16 cellular contexts compared by ENCODE assay signal in the genomic region with DNA sequence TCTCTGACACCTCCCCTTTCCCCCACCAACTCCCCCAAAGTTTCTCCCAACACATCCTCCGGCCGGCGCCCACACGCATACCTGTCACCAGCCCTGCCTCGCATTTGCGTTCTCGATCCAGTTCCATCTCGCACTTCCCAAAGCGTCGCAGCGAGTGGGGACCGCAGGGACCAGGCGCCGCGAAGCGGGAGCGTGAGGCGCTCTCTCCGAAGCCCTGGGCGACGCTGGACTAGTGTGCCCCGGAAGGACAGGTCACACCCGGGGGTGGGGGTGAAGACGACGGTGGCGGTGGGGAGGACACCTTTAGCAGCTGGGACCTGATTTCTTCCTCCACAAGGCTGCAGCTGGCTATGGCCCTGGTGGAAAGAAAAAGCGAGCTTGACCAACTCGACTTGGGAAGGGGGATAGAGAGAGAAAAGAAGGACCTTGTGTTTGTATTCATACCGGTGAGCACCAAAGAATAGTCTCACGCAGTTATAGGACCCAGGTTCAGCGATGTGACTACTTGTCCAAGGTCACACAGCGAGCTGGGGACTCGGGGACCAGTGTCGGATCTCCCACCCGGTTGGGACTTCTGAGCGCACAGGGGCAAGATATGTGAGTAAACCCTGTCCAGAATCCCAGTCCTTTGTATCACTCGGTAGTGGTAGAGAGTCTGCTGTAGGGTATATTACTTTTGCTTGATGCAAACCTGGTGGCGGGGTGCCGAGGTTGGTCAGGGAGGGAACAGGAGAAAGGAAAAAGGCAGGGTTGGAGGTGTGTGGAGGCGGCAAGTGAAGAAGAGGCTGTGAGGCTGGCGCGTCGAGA. TPM values are rescaled to one million over a fixed set of nuclear protein-coding genes. Genes with fewer than 3 reads are reported as not detected.
DNase-seq lines count a peak whose midpoint lies in the region; ATAC-seq and TF ChIP-seq lines count a peak whose summit lies in the region.
"Had no signal": no experiment of that assay in that cellular context is flagged by ENCODE, and none has a peak within 500 bp of the region (broad histone marks: within the 10 kb centered on the region; RNA-seq: fewer than 3 reads in every experiment).

No MANE protein-coding gene starts in this region.

- no peak for TF ChIP-seq RAD21 in SK-N-SH (IDR thresholded peaks at IDR 0.05; ENCODE audit: low read length)

- H3K4me3 ChIP-seq in SK-N-SH (ENCODE audit: low read depth in 2 of 2, low read length in 1 of 2): peak overlapping the region in 1 of 2 experiments; percentile 24; a peak in 1 of 4 replicates
- H3K4me3 ChIP-seq in iPS-18c (ENCODE audit: insufficient read depth, low read depth, low read length): peak overlapping the region; percentile 17
- no peak overlapping the region for H3K4me3 ChIP-seq in upper lobe of left lung

- no peaks in the 10 kb centered on the region for H3K36me3 ChIP-seq in SK-N-SH (replicated peaks in 1 of 2; ENCODE audit: control insufficient read depth in 1 of 2, insufficient read depth in 2 of 2, low read length in 1 of 2)
- H3K36me3 ChIP-seq in upper lobe of left lung: no peaks in the 10 kb centered on the region
- H3K36me3 ChIP-seq: BE2C had no signal

- TF ChIP-seq POLR2A in upper lobe of left lung (IDR thresholded peaks at IDR 0.05): no peak

- H2AFZ ChIP-seq in SK-N-SH (ENCODE audit: low read depth): no peak overlapping the region

- H3K27ac ChIP-seq in SK-N-SH (ENCODE audit: low read depth in 2 of 2, low read length in 1 of 2): no peak overlapping the region
- H3K27ac ChIP-seq in upper lobe of left lung: no peak overlapping the region
- H3K27ac ChIP-seq: parathyroid adenoma had no signal

- H3F3A ChIP-seq in SK-N-SH (replicated peaks; ENCODE audit: insufficient read depth): no peaks in the 10 kb centered on the region

- peaks cover 0 to 13% of the 10 kb centered on the region in 2 experiments; a peak in 1 of 4 replicates for H3K4me1 ChIP-seq in SK-N-SH (ENCODE audit: control insufficient read depth in 1 of 2, insufficient read depth in 2 of 2, low read depth in 1 of 2, low read length in 1 of 2)
- H3K4me1 ChIP-seq in upper lobe of left lung: peaks cover 6 to 27% (median 11%) of the 10 kb centered on the region in 4 donors
- H3K4me1 ChIP-seq: BE2C, parathyroid adenoma had no signal

- H3K9me2 ChIP-seq in SK-N-SH: no peaks in the 10 kb centered on the region

- H3K9me3 Mint-ChIP-seq in activated naive CD8-positive, alpha-beta T cell treated with anti-CD3 and anti-CD28 coated beads, Interleukin-2, amount 10 ng/mL, durations not matched to agents 7 days and 5 days: no peaks in the 10 kb centered on the region
- no peaks in the 10 kb centered on the region for H3K9me3 Mint-ChIP-seq in activated naive CD8-positive, alpha-beta T cell treated with anti-CD3 and anti-CD28 coated beads, Interleukin-2, amount 50 U/mL, for 24 hours

- 19% methylated on average over 29 of the region's 43 CpGs for WGBS in SK-N-SH (ENCODE audit: low lambda C conversion rate)
- 12 to 15% methylated on average over 35 to 38 of the region's 43 CpGs for WGBS in upper lobe of left lung, 2 donors

- ATAC-seq in activated naive CD8-positive, alpha-beta T cell treated with anti-CD3 and anti-CD28 coated beads, Interleukin-2, amount 10 ng/mL, durations not matched to agents 7 days and 5 days (ENCODE audit: low read depth): no peak
- ATAC-seq in activated naive CD8-positive, alpha-beta T cell treated with anti-CD3 and anti-CD28 coated beads, Interleukin-2, amount 50 U/mL, for 24 hours: no peak
- ATAC-seq in upper lobe of left lung (ENCODE audit: low FRiP score in 2 of 2): peak; percentile 20 to 49

- H3K36me3 Mint-ChIP-seq in activated naive CD8-positive, alpha-beta T cell treated with anti-CD3 and anti-CD28 coated beads, Interleukin-2, amount 10 ng/mL, durations not matched to agents 7 days and 5 days: no peaks in the 10 kb centered on the region
- no peaks in the 10 kb centered on the region for H3K36me3 Mint-ChIP-seq in activated naive CD8-positive, alpha-beta T cell treated with anti-CD3 and anti-CD28 coated beads, Interleukin-2, amount 50 U/mL, for 24 hours (ENCODE audit: low read depth)

- H3K27me3 ChIP-seq in SK-N-SH (ENCODE audit: insufficient read depth): peaks cover 26% of the 10 kb centered on the region
- H3K27me3 ChIP-seq in upper lobe of left lung: peaks cover 0 to 33% (median 12%) of the 10 kb centered on the region in 4 donors

- H3K4me3 Mint-ChIP-seq in activated naive CD8-positive, alpha-beta T cell treated with anti-CD3 and anti-CD28 coated beads, Interleukin-2, amount 10 ng/mL, durations not matched to agents 7 days and 5 days: peak overlapping the region; percentile 38
- H3K4me3 Mint-ChIP-seq in activated naive CD8-positive, alpha-beta T cell treated with anti-CD3 and anti-CD28 coated beads, Interleukin-2, amount 50 U/mL, for 24 hours: no peak overlapping the region

- H3K79me2 ChIP-seq in SK-N-SH (ENCODE audit: insufficient read depth): no peaks in the 10 kb centered on the region
- H3K79me2 ChIP-seq: parathyroid adenoma had no signal

- peak; percentile 33 for DNase-seq in activated naive CD8-positive, alpha-beta T cell treated with anti-CD3 and anti-CD28 coated beads, Interleukin-2, amount 10 ng/mL, durations not matched to agents 7 days and 5 days
- DNase-seq in activated naive CD8-positive, alpha-beta T cell treated with anti-CD3 and anti-CD28 coated beads, Interleukin-2, amount 50 U/mL, for 24 hours: no peak
- peak; percentile 60 for DNase-seq in SK-N-SH
- DNase-seq in upper lobe of left lung: peak in 1 of 2 donors; percentile 36
- DNase-seq in iPS-NIHi11 (ENCODE audit: low spot score): no peak
- no peak for DNase-seq in AG08395 (ENCODE audit: low spot score)
- DNase-seq in OCI-M2 (lab: John Stamatoyannopoulos, UW; ENCODE audit: unreplicated experiment): no peak
- DNase-seq: activated gamma-delta T cell treated with Interleukin-2 at 50 U/mL for 16 hours, NCI-H1694 treated with DMSO at 0.1 percent for 48 hours, NCI-H510A, substantia nigra had no signal

- peaks cover 31% of the 10 kb centered on the region for H3K4me1 Mint-ChIP-seq in activated naive CD8-positive, alpha-beta T cell treated with anti-CD3 and anti-CD28 coated beads, Interleukin-2, amount 10 ng/mL, durations not matched to agents 7 days and 5 days
- H3K4me1 Mint-ChIP-seq in activated naive CD8-positive, alpha-beta T cell treated with anti-CD3 and anti-CD28 coated beads, Interleukin-2, amount 50 U/mL, for 24 hours: peaks cover 23% of the 10 kb centered on the region

- H3K27me3 Mint-ChIP-seq in activated naive CD8-positive, alpha-beta T cell treated with anti-CD3 and anti-CD28 coated beads, Interleukin-2, amount 10 ng/mL, durations not matched to agents 7 days and 5 days: peaks cover 86% of the 10 kb centered on the region
- peaks cover 71% of the 10 kb centered on the region for H3K27me3 Mint-ChIP-seq in activated naive CD8-positive, alpha-beta T cell treated with anti-CD3 and anti-CD28 coated beads, Interleukin-2, amount 50 U/mL, for 24 hours

- POLR2A ChIA-PET in activated naive CD8-positive, alpha-beta T cell treated with anti-CD3 and anti-CD28 coated beads, Interleukin-2, amount 10 ng/mL, durations not matched to agents 7 days and 5 days (lab: Charles Lee): no interaction called here
- POLR2A ChIA-PET in SK-N-SH (lab: Yijun Ruan, JAX): no interaction called here

- H3K9ac ChIP-seq in SK-N-SH: no peak overlapping the region
- H3K9ac ChIP-seq: parathyroid adenoma had no signal

- TF ChIP-seq CTCF in SK-N-SH (IDR thresholded peaks at IDR 0.05) (no peak), upper lobe of left lung (IDR thresholded peaks at IDR 0.05) (no peak)

- peak overlapping the region; percentile 48 for H3K4me2 ChIP-seq in SK-N-SH

- TF ChIP-seq EP300 in SK-N-SH (IDR thresholded peaks at IDR 0.05; ENCODE audit: borderline replicate concordance in 1 of 2, low read depth in 1 of 2, low read length in 1 of 2): no peak
- TF ChIP-seq EP300 in upper lobe of left lung (IDR thresholded peaks at IDR 0.05): no peak

- CTCF ChIA-PET in SK-N-SH (lab: Yijun Ruan, JAX): interaction anchor here (0.6 to 2.1 kb wide), 5 partner anchors 11 to 108 kb away, joined by 3 to 13 read pairs (median 3); no protein-coding TSS in a partner anchor

- H3K27ac Mint-ChIP-seq in activated naive CD8-positive, alpha-beta T cell treated with anti-CD3 and anti-CD28 coated beads, Interleukin-2, amount 10 ng/mL, durations not matched to agents 7 days and 5 days: no peak overlapping the region
- H3K27ac Mint-ChIP-seq in activated naive CD8-positive, alpha-beta T cell treated with anti-CD3 and anti-CD28 coated beads, Interleukin-2, amount 50 U/mL, for 24 hours: no peak overlapping the region

- H4K20me1 ChIP-seq in SK-N-SH (ENCODE audit: insufficient read depth): no peaks in the 10 kb centered on the region

- H3K9me3 ChIP-seq in SK-N-SH: no peaks in the 10 kb centered on the region
- no peaks in the 10 kb centered on the region for H3K9me3 ChIP-seq in iPS-18c (ENCODE audit: control insufficient read depth, insufficient read depth, low read length)
- H3K9me3 ChIP-seq in upper lobe of left lung: no peaks in the 10 kb centered on the region
- H3K9me3 ChIP-seq: BE2C had no signal

TF ChIP-seq in SK-N-SH, 30 proteins besides CTCF, POLR2A, EP300 and RAD21 (continues in another document):
- TF ChIP-seq USF2 (IDR thresholded peaks at IDR 0.05; ENCODE audit: borderline replicate concordance, low read depth, low read length) (no peak), MEF2A (IDR thresholded peaks at IDR 0.05; ENCODE audit: borderline replicate concordance, low read depth) (no peak), GATA2 (CRISPR knock-in tag; IDR thresholded peaks at IDR 0.05) (no peak), SIN3A (IDR thresholded peaks at IDR 0.05; ENCODE audit: borderline replicate concordance, low read depth, low read length) (no peak), TEAD4 (IDR thresholded peaks at IDR 0.05; ENCODE audit: borderline replicate concordance, insufficient read depth) (no peak), ELF1 (IDR thresholded peaks at IDR 0.05) (no peak), POLR2AphosphoS5 (IDR thresholded peaks at IDR 0.05; ENCODE audit: low read depth, low read length) (no peak), TAF1 (IDR thresholded peaks at IDR 0.05; ENCODE audit: borderline replicate concordance, low read depth, low read length) (no peak)

RNA-seq across cellular contexts. Expression of gene GHSR, which starts 0.6 kb away (rescaled TPM):
- not detected for total RNA-seq in activated naive CD8-positive, alpha-beta T cell treated with anti-CD3 and anti-CD28 coated beads, Interleukin-2, amount 10 ng/mL, durations not matched to agents 7 days and 5 days
- not detected in 2 replicates for polyA plus RNA-seq in SK-N-SH (2012; rRNA removed)
- polyA plus RNA-seq in SK-N-SH (2012; cell fraction: cytosol; rRNA removed): not detected in 2 replicates
- not detected in 2 replicates for polyA plus RNA-seq in SK-N-SH (2012; cell fraction: nucleus; rRNA removed)
- total RNA-seq in upper lobe of left lung: not detected
- total RNA-seq: RPMI7951; T-helper 2 cell treated with Interferon-gamma antibody and Interleukin-4, amounts not matched to agents 100 ng/mL and 5 ng/mL, for 36 hours had no signal

Comparison
In these comparisons a context has a peak if more than half of its experiments do, and no peak if none do; other contexts are left out.
1. DNase-seq: peak in activated naive CD8-positive, alpha-beta T cell treated with anti-CD3 and anti-CD28 coated beads, Interleukin-2, amount 10 ng/mL, durations not matched to agents 7 days and 5 days (single experiment) and SK-N-SH (single experiment); none in activated naive CD8-positive, alpha-beta T cell treated with anti-CD3 and anti-CD28 coated beads, Interleukin-2, amount 50 U/mL, for 24 hours (single experiment), iPS-NIHi11 (single experiment), AG08395 (single experiment) and OCI-M2 (single experiment).
2. ATAC-seq: peak in upper lobe of left lung (2 of 2); none in activated naive CD8-positive, alpha-beta T cell treated with anti-CD3 and anti-CD28 coated beads, Interleukin-2, amount 10 ng/mL, durations not matched to agents 7 days and 5 days (single experiment) and activated naive CD8-positive, alpha-beta T cell treated with anti-CD3 and anti-CD28 coated beads, Interleukin-2, amount 50 U/mL, for 24 hours (single experiment).